ENCODE assay signal across 8 cellular contexts in genomic region chr13:69857188-69857821, GRCh38.
DNase-seq lines count a peak whose midpoint lies in the region; ATAC-seq and TF ChIP-seq lines count a peak whose summit lies in the region.

No MANE protein-coding gene starts in this region.

- H3K4me3 ChIP-seq in Jurkat, Clone E6-1 (ENCODE audit: low read length) = no peak overlapping the region
- H3K4me3 ChIP-seq in OCI-LY7 (ENCODE audit: low read depth, low read length, poor library complexity, severe bottlenecking) = no peak overlapping the region

- BruUV-seq in OCI-LY7 (replicated peaks; lab: Mats Ljungman, UMichigan) = no TSS peak

- peak; percentile 92 for TF ChIP-seq CTCF in OCI-LY7 (conservative IDR thresholded peaks at IDR 0.05; ENCODE audit: low read length)

- peak; percentile 87 for ATAC-seq in GM21717 (IDR thresholded peaks at IDR 0.05; ENCODE audit: unreplicated experiment)

- POLR2A ChIA-PET in OCI-LY7 (lab: Charles Lee) = no interaction called here

- peak; percentile 10 for DNase-seq in GF-D8 (lab: John Stamatoyannopoulos, UW)
- DNase-seq in Jurkat, Clone E6-1 (ENCODE audit: low read depth, low spot score) = peak; percentile 51
- DNase-seq in OCI-LY7 (ENCODE audit: low spot score) = peak; percentile 63
- peak; percentile 17 for DNase-seq in epidermal melanocyte (ENCODE audit: insufficient read length, low spot score)
- DNase-seq in pons (ENCODE audit: low spot score) = peak; percentile 67
- no peak for DNase-seq in activated CD4-positive, CD25-positive, alpha-beta regulatory T cell (lab: John Stamatoyannopoulos, UW)
- no peak for DNase-seq in activated CD4-positive, alpha-beta T cell treated with anti-CD3 and anti-CD28 coated beads for 48 hours

- H3K27ac ChIP-seq in OCI-LY7 (ENCODE audit: low read depth, low read length, poor library complexity, severe bottlenecking) = no peak overlapping the region

- CTCF ChIA-PET in OCI-LY7 (lab: Charles Lee; ENCODE audit: unreplicated experiment) = no interaction called here

- intact Hi-C loops in OCI-LY7 (cut with micrococcal nuclease; ENCODE audit: unreplicated experiment) = loop anchor here (5.0 kb wide), 1 partner anchor 710 kb away; no protein-coding TSS in a partner anchor

- no peaks in the 10 kb centered on the region for H3K79me2 ChIP-seq in OCI-LY7 (ENCODE audit: insufficient read depth, low read depth, low read length)

- H3K4me1 ChIP-seq in OCI-LY7 (ENCODE audit: insufficient read depth, low read length, poor library complexity, severe bottlenecking) = no peaks in the 10 kb centered on the region

- H3K4me2 ChIP-seq in OCI-LY7 (ENCODE audit: low read length) = no peak overlapping the region

- H2AFZ ChIP-seq in OCI-LY7 (ENCODE audit: low read length) = no peak overlapping the region

- no peaks in the 10 kb centered on the region for H3K9me3 ChIP-seq in OCI-LY7 (ENCODE audit: low read length)

- no peaks in the 10 kb centered on the region for H3K36me3 ChIP-seq in OCI-LY7 (ENCODE audit: insufficient read depth, low read length)

- H3K9me2 ChIP-seq in OCI-LY7 (ENCODE audit: insufficient read depth, low read length) = no peaks in the 10 kb centered on the region

- H4K20me1 ChIP-seq in OCI-LY7 (ENCODE audit: insufficient read depth, low read length) = no peaks in the 10 kb centered on the region

Comparison
In these comparisons a context has a peak if more than half of its experiments do, and no peak if none do; other contexts are left out.
1. DNase-seq: peak in GF-D8 (single experiment), Jurkat, Clone E6-1 (single experiment), OCI-LY7 (single experiment), epidermal melanocyte (single experiment) and pons (single experiment); none in activated CD4-positive, CD25-positive, alpha-beta regulatory T cell (0 of 4) and activated CD4-positive, alpha-beta T cell treated with anti-CD3 and anti-CD28 coated beads for 48 hours (single experiment).